In genomic region chr4:87465739-87466366, GRCh38 we compare ENCODE assay signal across 7 cellular contexts. TPM values are rescaled to one million over a fixed set of nuclear protein-coding genes. Genes with fewer than 3 reads are reported as not detected.
DNase-seq lines count a peak whose midpoint lies in the region; ATAC-seq and TF ChIP-seq lines count a peak whose summit lies in the region.

No MANE protein-coding gene starts in this region.

- no peaks in the 10 kb centered on the region for H3K9me2 ChIP-seq in GM23248 (ENCODE audit: insufficient read depth)

- H3K79me1 ChIP-seq in mesendoderm (ENCODE audit: low read length), result no peaks in the 10 kb centered on the region

- H4K8ac ChIP-seq in mesendoderm (ENCODE audit: low read depth, low read length), result no peak overlapping the region

- H3F3A ChIP-seq in GM23248 (ENCODE audit: insufficient read depth), result peaks cover 8% of the 10 kb centered on the region; the same call in 1 of the 2 replicates

- H3K4me2 ChIP-seq in GM23248 (ENCODE audit: unreplicated experiment) (no peak overlapping the region), OCI-LY3 (ENCODE audit: low read length) (no peak overlapping the region), mesendoderm (ENCODE audit: low read length) (no peak overlapping the region)

- in situ Hi-C loops in GM23248 (cut with MboI), result loop anchor here (25.0 kb wide), 1 partner anchor 329 kb away; no protein-coding TSS in a partner anchor

- no peak overlapping the region for H2BK120ac ChIP-seq in mesendoderm (ENCODE audit: low read depth, low read length)

- H3K4ac ChIP-seq in mesendoderm (ENCODE audit: low read depth, low read length), result no peak overlapping the region

- H3K27me3 ChIP-seq in GM23248 (replicated peaks; ENCODE audit: insufficient read depth), result no peaks in the 10 kb centered on the region
- no peaks in the 10 kb centered on the region for H3K27me3 ChIP-seq in OCI-LY3 (ENCODE audit: low read depth, low read length)
- H3K27me3 ChIP-seq in dorsolateral prefrontal cortex, result no peaks in the 10 kb centered on the region
- H3K27me3 ChIP-seq in mesendoderm (ENCODE audit: insufficient read depth, low read length, poor library complexity), result no peaks in the 10 kb centered on the region

- no peak overlapping the region for H2AK5ac ChIP-seq in mesendoderm (ENCODE audit: low read length)

- H3K79me2 ChIP-seq in GM23248 (ENCODE audit: insufficient read depth) (no peaks in the 10 kb centered on the region), OCI-LY3 (ENCODE audit: low read length) (no peaks in the 10 kb centered on the region), mesendoderm (ENCODE audit: control insufficient read depth, insufficient read depth, low read length) (no peaks in the 10 kb centered on the region)

- H2AFZ ChIP-seq in GM23248, result no peak overlapping the region
- no peak overlapping the region for H2AFZ ChIP-seq in OCI-LY3 (ENCODE audit: low read depth, low read length)

- no peak overlapping the region for H3K56ac ChIP-seq in mesendoderm (ENCODE audit: low read length)

- 45% methylated on average over 7 of the region's 7 CpGs for WGBS in GM23248 (ENCODE audit: low coverage in 1 of 2, low lambda C conversion rate in 2 of 2, missing lambda C conversion rate in 2 of 2), 2 experiments
- no CpG with 5 or more reads among the region's 7 CpGs for WGBS in mesendoderm (ENCODE audit: extremely low coverage, insufficient coverage, low lambda C conversion rate)

- DNase-seq in EL, result peak; percentile 44
- peak; percentile 70 for DNase-seq in GM23248
- no peak for DNase-seq in dorsolateral prefrontal cortex
- peak; percentile 52 for DNase-seq in mesendoderm
- DNase-seq in NCI-H1436 treated with DMSO at 0.1 percent for 48 hours (lab: John Stamatoyannopoulos, UW), result no peak

- H3K9ac ChIP-seq in GM23248 (no peak overlapping the region), OCI-LY3 (ENCODE audit: low read length) (no peak overlapping the region), mesendoderm (ENCODE audit: low read length) (no peak overlapping the region)

- H3K36me3 ChIP-seq in GM23248 (ENCODE audit: low read depth) (no peaks in the 10 kb centered on the region), OCI-LY3 (replicated peaks; ENCODE audit: low read depth, low read length) (no peaks in the 10 kb centered on the region), mesendoderm (ENCODE audit: control insufficient read depth, insufficient read depth, low read length) (no peaks in the 10 kb centered on the region)

- intact Hi-C loops in dorsolateral prefrontal cortex (cut with DNase I), result loop anchor here (5.0 to 10.0 kb wide), 4 partner anchors 89 to 321 kb away; no protein-coding TSS in a partner anchor

- H2BK5ac ChIP-seq in mesendoderm (ENCODE audit: low read length), result no peak overlapping the region

- no peak overlapping the region for H3K4me3 ChIP-seq in GM23248
- no peak overlapping the region for H3K4me3 ChIP-seq in OCI-LY3 (ENCODE audit: low read length)
- H3K4me3 ChIP-seq in dorsolateral prefrontal cortex, result no peak overlapping the region
- no peak overlapping the region for H3K4me3 ChIP-seq in mesendoderm (ENCODE audit: low read length)

- H3K4me1 ChIP-seq in GM23248 (ENCODE audit: insufficient read depth) (peaks cover 7% of the 10 kb centered on the region; the same call in 1 of the 2 replicates), OCI-LY3 (ENCODE audit: low read length) (peaks cover 13% of the 10 kb centered on the region), mesendoderm (ENCODE audit: control insufficient read depth, low read depth, low read length) (no peaks in the 10 kb centered on the region)

- H3K27ac ChIP-seq in GM23248 (no peak overlapping the region), OCI-LY3 (ENCODE audit: low read length) (no peak overlapping the region), dorsolateral prefrontal cortex (peak overlapping the region in 4 of 59 donors; percentile 7 to 53 (median 29)), mesendoderm (ENCODE audit: low read depth, low read length) (no peak overlapping the region)

- H3K18ac ChIP-seq in mesendoderm (ENCODE audit: low read length), result no peak overlapping the region

- TF ChIP-seq CTCF in OCI-LY3 (IDR thresholded peaks at IDR 0.05; ENCODE audit: low read depth, low read length) (peak; percentile 71), dorsolateral prefrontal cortex (IDR thresholded peaks at IDR 0.05 in 54 of 56, conservative IDR thresholded peaks at IDR 0.05 in 2 of 56; ENCODE audit: low read depth in 1 of 56, partially characterized antibody in 56 of 56) (peak; percentile 62 to 93 (median 80))

- H2BK15ac ChIP-seq in mesendoderm (replicated peaks; ENCODE audit: low read depth), result no peak overlapping the region

- H4K20me1 ChIP-seq in GM23248 (ENCODE audit: insufficient read depth) (no peaks in the 10 kb centered on the region), OCI-LY3 (ENCODE audit: insufficient read depth, low read length) (no peaks in the 10 kb centered on the region)

- no peak for ATAC-seq in GM19452 (IDR thresholded peaks at IDR 0.05; ENCODE audit: unreplicated experiment)

- H4K5ac ChIP-seq in mesendoderm (ENCODE audit: low read length), result no peak overlapping the region

- H3K9me3 ChIP-seq in GM23248 (ENCODE audit: low read depth) (no peaks in the 10 kb centered on the region), OCI-LY3 (ENCODE audit: insufficient read depth, low read length) (no peaks in the 10 kb centered on the region)

- H3K23ac ChIP-seq in mesendoderm (ENCODE audit: low read length), result no peak overlapping the region

RNA-seq across cellular contexts. Expression of gene NUDT9, which starts 43.5 kb away (rescaled TPM):
- 9.4 and 11.2 TPM in 2 replicates for total RNA-seq in GM23248 (2014; rRNA removed; shearing (Covaris generic))
- polyA plus RNA-seq in GM23248 (2016; fragmentation: Nextera tagmentation; extraction: Ambion mirVana), result 34.8 and 36.4 TPM in 2 replicates
- 10 to 100 TPM; 21.4 to 53.9 (median 34.4) TPM for total RNA-seq in dorsolateral prefrontal cortex
- 24.6 TPM for polyA plus RNA-seq in mesendoderm (2013, experiment 1 of 2)
- 24.0 TPM for polyA plus RNA-seq in mesendoderm (2013, experiment 2 of 2)

Comparison
In these comparisons a context has a peak if more than half of its experiments do, and no peak if none do; other contexts are left out.
1. DNase-seq: peak in EL (single experiment), GM23248 (single experiment) and mesendoderm (single experiment); none in dorsolateral prefrontal cortex (0 of 10) and NCI-H1436 treated with DMSO at 0.1 percent for 48 hours (single experiment).